In genomic region chr1:6625579-6626149, GRCh38 we compare ENCODE assay signal across 1 cellular context.
TF ChIP-seq lines count a peak whose summit lies in the region.

No MANE protein-coding gene starts in this region.

TF ChIP-seq in SK-N-SH, 30 proteins besides CTCF, POLR2A, EP300 and RAD21 (continued from another document):
- TF ChIP-seq REST (IDR thresholded peaks at IDR 0.05; ENCODE audit: low read depth, low read length) = no peak
